ENCODE assay signal across 1 cellular context in genomic region chr1:12556957-12557935, GRCh38.
TF ChIP-seq lines count a peak whose summit lies in the region.

No MANE protein-coding gene starts in this region.

TF ChIP-seq in K562, 482 proteins besides CTCF, POLR2A, EP300 and RAD21 (continued from another document):
- no peak for TF ChIP-seq AFF1 (IDR thresholded peaks at IDR 0.05; ENCODE audit: low read depth in 1 of 2, partially characterized antibody in 2 of 2)
- TF ChIP-seq ARHGAP35 (IDR thresholded peaks at IDR 0.05; ENCODE audit: partially characterized antibody), result no peak
- no peak for TF ChIP-seq PHF8 (IDR thresholded peaks at IDR 0.05; ENCODE audit: borderline replicate concordance, low read length)
- TF ChIP-seq HOMEZ (CRISPR knock-in tag; IDR thresholded peaks at IDR 0.05), result no peak
- TF ChIP-seq, protein P1, sequence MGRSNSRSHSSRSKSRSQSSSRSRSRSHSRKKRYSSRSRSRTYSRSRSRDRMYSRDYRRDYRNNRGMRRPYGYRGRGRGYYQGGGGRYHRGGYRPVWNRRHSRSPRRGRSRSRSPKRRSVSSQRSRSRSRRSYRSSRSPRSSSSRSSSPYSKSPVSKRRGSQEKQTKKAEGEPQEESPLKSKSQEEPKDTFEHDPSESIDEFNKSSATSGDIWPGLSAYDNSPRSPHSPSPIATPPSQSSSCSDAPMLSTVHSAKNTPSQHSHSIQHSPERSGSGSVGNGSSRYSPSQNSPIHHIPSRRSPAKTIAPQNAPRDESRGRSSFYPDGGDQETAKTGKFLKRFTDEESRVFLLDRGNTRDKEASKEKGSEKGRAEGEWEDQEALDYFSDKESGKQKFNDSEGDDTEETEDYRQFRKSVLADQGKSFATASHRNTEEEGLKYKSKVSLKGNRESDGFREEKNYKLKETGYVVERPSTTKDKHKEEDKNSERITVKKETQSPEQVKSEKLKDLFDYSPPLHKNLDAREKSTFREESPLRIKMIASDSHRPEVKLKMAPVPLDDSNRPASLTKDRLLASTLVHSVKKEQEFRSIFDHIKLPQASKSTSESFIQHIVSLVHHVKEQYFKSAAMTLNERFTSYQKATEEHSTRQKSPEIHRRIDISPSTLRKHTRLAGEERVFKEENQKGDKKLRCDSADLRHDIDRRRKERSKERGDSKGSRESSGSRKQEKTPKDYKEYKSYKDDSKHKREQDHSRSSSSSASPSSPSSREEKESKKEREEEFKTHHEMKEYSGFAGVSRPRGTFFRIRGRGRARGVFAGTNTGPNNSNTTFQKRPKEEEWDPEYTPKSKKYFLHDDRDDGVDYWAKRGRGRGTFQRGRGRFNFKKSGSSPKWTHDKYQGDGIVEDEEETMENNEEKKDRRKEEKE (IDR thresholded peaks at IDR 0.05; ENCODE audit: borderline replicate concordance in 1 of 2, control insufficient read depth in 1 of 2, low read depth in 2 of 2, low read length in 1 of 2), result no peak
- TF ChIP-seq ZNF75A (CRISPR knock-in tag; IDR thresholded peaks at IDR 0.05), result no peak
- no peak for TF ChIP-seq U2AF1 (optimal IDR thresholded peaks at IDR 0.05; ENCODE audit: low read depth, low read length)
